ENCODE assay signal across 8 cellular contexts in the genomic region with DNA sequence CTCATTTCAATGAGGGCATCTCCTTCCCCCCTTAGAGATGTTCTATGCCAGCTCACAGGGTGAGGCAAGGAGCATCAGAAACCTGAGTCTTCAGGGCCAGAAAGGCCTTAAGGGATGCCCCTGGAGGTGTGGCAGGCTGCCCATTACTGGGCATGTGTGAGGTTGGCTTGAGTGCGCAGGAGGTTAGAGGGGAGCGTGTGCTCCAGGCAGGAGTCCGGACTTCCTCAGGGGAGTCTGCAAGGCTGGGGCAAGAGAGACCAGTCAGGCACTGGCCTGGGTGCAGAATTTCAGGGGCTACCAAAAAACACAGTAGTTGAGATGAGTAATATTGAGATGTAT. TPM values are rescaled to one million over a fixed set of nuclear protein-coding genes. Genes with fewer than 3 reads are reported as not detected.
DNase-seq lines count a peak whose midpoint lies in the region; ATAC-seq and TF ChIP-seq lines count a peak whose summit lies in the region.

No MANE protein-coding gene starts in this region.

- peaks cover 54% of the 10 kb centered on the region for H3K4me1 Mint-ChIP-seq in activated naive CD4-positive, alpha-beta T cell treated with anti-CD3 and anti-CD28 coated beads, Interleukin-2, amount 10 ng/mL, durations not matched to agents 7 days and 5 days

- intact Hi-C loops in lower lobe of right lung (cut with DNase I) (no loop called here), upper lobe of right lung (cut with DNase I) (no loop called here)

- H3K36me3 Mint-ChIP-seq in activated naive CD4-positive, alpha-beta T cell treated with anti-CD3 and anti-CD28 coated beads, Interleukin-2, amount 10 ng/mL, durations not matched to agents 7 days and 5 days: peaks cover 2% of the 10 kb centered on the region
- H3K36me3 Mint-ChIP-seq in activated naive CD4-positive, alpha-beta T cell treated with anti-CD3 and anti-CD28 coated beads, Interleukin-2, amount 50 U/mL, for 72 hours: no peaks in the 10 kb centered on the region

- H3K9me3 Mint-ChIP-seq in activated naive CD4-positive, alpha-beta T cell treated with anti-CD3 and anti-CD28 coated beads, Interleukin-2, amount 10 ng/mL, durations not matched to agents 7 days and 5 days: no peaks in the 10 kb centered on the region
- H3K9me3 Mint-ChIP-seq in activated naive CD4-positive, alpha-beta T cell treated with anti-CD3 and anti-CD28 coated beads, Interleukin-2, amount 50 U/mL, for 72 hours: no peaks in the 10 kb centered on the region

- no peak for TF ChIP-seq CTCF in astrocyte of the cerebellum (IDR thresholded peaks at IDR 0.05; ENCODE audit: low read depth, low read length, missing control alignments)
- no peak for TF ChIP-seq CTCF in lower lobe of right lung (IDR thresholded peaks at IDR 0.05)
- TF ChIP-seq CTCF in upper lobe of right lung (IDR thresholded peaks at IDR 0.05): no peak

- H3K9me3 ChIP-seq in lower lobe of right lung (no peaks in the 10 kb centered on the region), upper lobe of right lung (no peaks in the 10 kb centered on the region)

- no peak for ATAC-seq in activated naive CD4-positive, alpha-beta T cell treated with anti-CD3 and anti-CD28 coated beads, Interleukin-2, amount 50 U/mL, for 72 hours
- no peak for ATAC-seq in lower lobe of right lung
- ATAC-seq in upper lobe of right lung: no peak
- ATAC-seq in HG03460 (IDR thresholded peaks at IDR 0.05; ENCODE audit: unreplicated experiment): no peak

- in situ Hi-C loops in astrocyte of the cerebellum (cut with HindIII; ENCODE audit: low sequenced_read_pairs): no loop called here

- H3K36me3 ChIP-seq in lower lobe of right lung: no peaks in the 10 kb centered on the region
- no peaks in the 10 kb centered on the region for H3K36me3 ChIP-seq in upper lobe of right lung

- peaks cover 52% of the 10 kb centered on the region for H3K27me3 Mint-ChIP-seq in activated naive CD4-positive, alpha-beta T cell treated with anti-CD3 and anti-CD28 coated beads, Interleukin-2, amount 10 ng/mL, durations not matched to agents 7 days and 5 days

- no peak for DNase-seq in activated naive CD4-positive, alpha-beta T cell treated with anti-CD3 and anti-CD28 coated beads, Interleukin-2, amount 10 ng/mL, durations not matched to agents 7 days and 5 days
- no peak for DNase-seq in activated naive CD4-positive, alpha-beta T cell treated with anti-CD3 and anti-CD28 coated beads, Interleukin-2, amount 50 U/mL, for 72 hours (ENCODE audit: low spot score in 2 of 2)
- DNase-seq in astrocyte of the cerebellum (ENCODE audit: low read depth) (no peak), lower lobe of right lung (peak; percentile 35), upper lobe of right lung (no peak), D341Med (ENCODE audit: low spot score) (no peak)
- no peak for DNase-seq in activated CD4-positive, alpha-beta T cell treated with anti-CD3 and anti-CD28 coated beads, Interleukin-2, amount 50 U/mL, for 1 hour

- H3K4me1 ChIP-seq in lower lobe of right lung (peaks cover 52% of the 10 kb centered on the region), upper lobe of right lung (peaks cover 23% of the 10 kb centered on the region)

- peaks cover 27% of the 10 kb centered on the region for H3K27me3 ChIP-seq in lower lobe of right lung (ENCODE audit: low read depth)
- no peaks in the 10 kb centered on the region for H3K27me3 ChIP-seq in upper lobe of right lung

- H3K4me3 ChIP-seq in astrocyte of the cerebellum (ENCODE audit: low read depth, low read length) (peak overlapping the region; percentile 80), lower lobe of right lung (peak overlapping the region; percentile 64), upper lobe of right lung (peak overlapping the region; percentile 61)

- H3K27ac ChIP-seq in lower lobe of right lung: peak overlapping the region; percentile 83
- H3K27ac ChIP-seq in upper lobe of right lung: no peak overlapping the region

- H3K27ac Mint-ChIP-seq in activated naive CD4-positive, alpha-beta T cell treated with anti-CD3 and anti-CD28 coated beads, Interleukin-2, amount 10 ng/mL, durations not matched to agents 7 days and 5 days: no peak overlapping the region
- no peak overlapping the region for H3K27ac Mint-ChIP-seq in activated naive CD4-positive, alpha-beta T cell treated with anti-CD3 and anti-CD28 coated beads, Interleukin-2, amount 50 U/mL, for 72 hours

- H3K4me3 Mint-ChIP-seq in activated naive CD4-positive, alpha-beta T cell treated with anti-CD3 and anti-CD28 coated beads, Interleukin-2, amount 10 ng/mL, durations not matched to agents 7 days and 5 days: peak overlapping the region; percentile 67

- CTCF ChIA-PET in activated naive CD4-positive, alpha-beta T cell treated with anti-CD3 and anti-CD28 coated beads, Interleukin-2, amount 10 ng/mL, durations not matched to agents 7 days and 5 days (lab: Charles Lee): interaction anchor here (1.0 to 4.6 kb wide), 17 partner anchors 9 to 57 kb away, joined by 3 to 34 read pairs (median 8); a partner anchor contains a TSS

RNA-seq across cellular contexts. Expression of a gene that starts 1.9 kb away (rescaled TPM):
- under 1 TPM; 0.27 to 0.78 TPM for total RNA-seq in activated naive CD4-positive, alpha-beta T cell treated with anti-CD3 and anti-CD28 coated beads, Interleukin-2, amount 50 U/mL, for 72 hours
- total RNA-seq in lower lobe of right lung (7.6 TPM), upper lobe of right lung (11.1 TPM)

RNA-seq across cellular contexts. Expression of a gene that starts 54.8 kb away (rescaled TPM):
- not detected for total RNA-seq in activated naive CD4-positive, alpha-beta T cell treated with anti-CD3 and anti-CD28 coated beads, Interleukin-2, amount 50 U/mL, for 72 hours
- total RNA-seq in lower lobe of right lung (not detected), upper lobe of right lung (not detected)
